ENCODE assay signal across 8 cellular contexts in genomic region chr15:81235781-81236507, GRCh38. TPM values are rescaled to one million over a fixed set of nuclear protein-coding genes. Genes with fewer than 3 reads are reported as not detected.
DNase-seq lines count a peak whose midpoint lies in the region; FAIRE-seq and TF ChIP-seq lines count a peak whose summit lies in the region.

No MANE protein-coding gene starts in this region.

- no peaks in the 10 kb centered on the region for H3K4me1 ChIP-seq in mesendoderm (ENCODE audit: control insufficient read depth, low read depth, low read length)

- no peak overlapping the region for H3K23ac ChIP-seq in mesendoderm (ENCODE audit: low read length)

- H2BK120ac ChIP-seq in mesendoderm (ENCODE audit: low read depth, low read length): no peak overlapping the region

- H3K9ac ChIP-seq in mesendoderm (ENCODE audit: low read length): no peak overlapping the region

- no peaks in the 10 kb centered on the region for H3K79me2 ChIP-seq in mesendoderm (ENCODE audit: control insufficient read depth, insufficient read depth, low read length)

- no peak overlapping the region for H2BK15ac ChIP-seq in mesendoderm (replicated peaks; ENCODE audit: low read depth)

- H3K36me3 ChIP-seq in mesendoderm (ENCODE audit: control insufficient read depth, insufficient read depth, low read length): no peaks in the 10 kb centered on the region

- H3K27ac ChIP-seq in mesendoderm (ENCODE audit: low read depth, low read length): no peak overlapping the region

- WGBS in mesendoderm (ENCODE audit: extremely low coverage, insufficient coverage, low lambda C conversion rate): no CpG with 5 or more reads among the region's 5 CpGs

- no peak overlapping the region for H3K4ac ChIP-seq in mesendoderm (ENCODE audit: low read depth, low read length)

- H3K79me1 ChIP-seq in mesendoderm (ENCODE audit: low read length): no peaks in the 10 kb centered on the region

- FAIRE-seq in frontal cortex (lab: Jason Lieb, UNC): no peak

- H3K4me3 ChIP-seq in NB4 (ENCODE audit: low read depth, low read length): no peak overlapping the region
- no peak overlapping the region for H3K4me3 ChIP-seq in mesendoderm (ENCODE audit: low read length)

- H2AK5ac ChIP-seq in mesendoderm (ENCODE audit: low read length): no peak overlapping the region

- DNase-seq in AG09319 (ENCODE audit: extremely low read depth, low read depth): peak; percentile 79
- DNase-seq in NB4 (ENCODE audit: low read depth): peak; percentile 10
- peak; percentile 57 for DNase-seq in cerebellar cortex (ENCODE audit: low spot score)
- peak; percentile 10 for DNase-seq in mesendoderm
- no peak for DNase-seq in HuH-7.5 (ENCODE audit: low spot score)
- no peak for DNase-seq in NCI-H774 (lab: John Stamatoyannopoulos, UW)
- DNase-seq in frontal cortex (ENCODE audit: low spot score in 2 of 2): no peak
- no peak for DNase-seq in activated naive CD4-positive, alpha-beta T cell (lab: John Stamatoyannopoulos, UW)

- H3K56ac ChIP-seq in mesendoderm (ENCODE audit: low read length): no peak overlapping the region

- TF ChIP-seq POLR2A in NB4 (IDR thresholded peaks at IDR 0.05; ENCODE audit: extremely low read depth, insufficient read length): no peak

- no peak overlapping the region for H4K5ac ChIP-seq in mesendoderm (ENCODE audit: low read length)

- no peak overlapping the region for H2BK5ac ChIP-seq in mesendoderm (ENCODE audit: low read length)

- no peak overlapping the region for H3K4me2 ChIP-seq in mesendoderm (ENCODE audit: low read length)

- no peak for TF ChIP-seq CTCF in AG09319 (IDR thresholded peaks at IDR 0.05; ENCODE audit: low read depth, low read length)
- no peak for TF ChIP-seq CTCF in NB4 (IDR thresholded peaks at IDR 0.05; ENCODE audit: low read depth, low read length)

- no peaks in the 10 kb centered on the region for H3K27me3 ChIP-seq in mesendoderm (ENCODE audit: insufficient read depth, low read length, poor library complexity)

- H4K8ac ChIP-seq in mesendoderm (ENCODE audit: low read depth, low read length): no peak overlapping the region

- no peak overlapping the region for H3K18ac ChIP-seq in mesendoderm (ENCODE audit: low read length)

RNA-seq across cellular contexts. Expression of gene IL16, which starts 39.3 kb away (rescaled TPM):
- 0.04 TPM for polyA plus RNA-seq in mesendoderm (2013, experiment 1 of 2)
- polyA plus RNA-seq in mesendoderm (2013, experiment 2 of 2): 0.11 TPM
- total RNA-seq in frontal cortex: 0.82 TPM

Comparison
In these comparisons a context has a peak if more than half of its experiments do, and no peak if none do; other contexts are left out.
1. DNase-seq: peak in AG09319 (single experiment), NB4 (single experiment), cerebellar cortex (single experiment) and mesendoderm (single experiment); none in HuH-7.5 (single experiment), NCI-H774 (single experiment), frontal cortex (0 of 2) and activated naive CD4-positive, alpha-beta T cell (0 of 4).